In the genomic region with DNA sequence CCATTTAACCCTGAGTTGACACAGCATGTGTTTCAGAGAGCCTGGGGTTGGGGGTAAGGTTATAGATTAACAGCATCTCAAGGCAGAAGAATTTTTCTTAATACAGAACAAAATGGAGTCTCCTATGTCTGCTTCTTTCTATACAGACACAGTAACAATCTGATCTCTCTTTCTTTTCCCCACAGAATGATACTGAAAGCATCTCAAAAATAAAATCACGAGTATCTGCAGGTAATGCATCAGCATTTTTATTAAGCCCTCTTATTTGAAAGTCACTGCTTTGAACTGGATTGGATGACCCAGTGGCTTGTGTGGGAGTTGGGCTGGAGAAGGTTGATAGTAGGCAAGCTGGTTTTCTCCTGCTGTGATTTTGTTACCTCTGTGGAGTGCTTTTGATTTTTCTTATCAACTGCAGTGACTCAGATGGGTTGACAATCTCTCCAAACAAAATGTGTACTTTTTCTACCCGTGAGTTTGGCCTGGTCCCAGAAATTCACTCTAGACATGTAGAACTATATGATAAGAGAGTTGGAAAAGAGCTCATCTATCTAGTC, we compare ENCODE assay signal across 22 cellular contexts.
DNase-seq lines count a peak whose midpoint lies in the region; ATAC-seq, FAIRE-seq and TF ChIP-seq lines count a peak whose summit lies in the region.
"Had no signal": no experiment of that assay in that cellular context is flagged by ENCODE, and none has a peak within 500 bp of the region (broad histone marks: within the 10 kb centered on the region; RNA-seq: fewer than 3 reads in every experiment).

No MANE protein-coding gene starts in this region.

- no peak for ATAC-seq in K562
- no peak for ATAC-seq in HG02973 (IDR thresholded peaks at IDR 0.05; ENCODE audit: unreplicated experiment)
- ATAC-seq: HCT116, HepG2 had no signal

- no peaks in the 10 kb centered on the region for H3K9me1 ChIP-seq in K562 (ENCODE audit: control insufficient read depth, insufficient read depth, low read length)

- H3K9me3 ChIP-seq in HUES48 (ENCODE audit: control insufficient read depth, insufficient read depth, low read length) (peaks cover 7% of the 10 kb centered on the region; the same call in 1 of the 2 replicates), K562 (replicated peaks; ENCODE audit: control insufficient read depth, insufficient read depth, low read depth, low read length) (no peaks in the 10 kb centered on the region), hepatocyte (ENCODE audit: low read depth) (no peaks in the 10 kb centered on the region)

- H3K27me3 ChIP-seq in HUES48 (ENCODE audit: control insufficient read depth, insufficient read depth, low read length) = no peaks in the 10 kb centered on the region
- H3K27me3 ChIP-seq in K562 (ENCODE audit: control insufficient read depth in 2 of 2, insufficient read depth in 2 of 2, low read length in 2 of 2) = no peaks in the 10 kb centered on the region
- no peaks in the 10 kb centered on the region for H3K27me3 ChIP-seq in hepatocyte

- TF ChIP-seq POLR2A in K562 (conservative IDR thresholded peaks at IDR 0.05) = no peak

- no peak for FAIRE-seq in K562 (lab: Jason Lieb, UNC)
- FAIRE-seq: A204.1, GM12892, GM18507, HepG2 had no signal

- H3K4me2 ChIP-seq in K562 (ENCODE audit: insufficient read depth, low read length) = no peak overlapping the region
- no peak overlapping the region for H3K4me2 ChIP-seq in hepatocyte

- WGBS in K562 (ENCODE audit: insufficient coverage, low coverage, missing lambda C conversion rate) = 0% methylated on average over 2 of the region's 2 CpGs
- WGBS in hepatocyte (ENCODE audit: low lambda C conversion rate, missing lambda C conversion rate) = 38% methylated on average over 2 of the region's 2 CpGs

- POLR2A ChIA-PET in K562 (lab: Yijun Ruan, JAX) = no interaction called here

- no TSS peak for BruUV-seq in K562 (replicated peaks; lab: Mats Ljungman, UMichigan)

- in situ Hi-C loops in K562 (cut with MboI) = no loop called here

- H3K4me3 ChIP-seq in HUES48 (ENCODE audit: low read depth, low read length) = no peak overlapping the region
- no peak overlapping the region for H3K4me3 ChIP-seq in K562
- H3K4me3 ChIP-seq in hepatocyte = no peak overlapping the region
- H3K4me3 ChIP-seq: GM23248 had no signal

- TF ChIP-seq CTCF in K562 (IDR thresholded peaks at IDR 0.05 in 2 of 3, conservative IDR thresholded peaks at IDR 0.05 in 1 of 3; ENCODE audit: insufficient read depth in 2 of 3, low read depth in 1 of 3, low read length in 3 of 3) (no peak), hepatocyte (IDR thresholded peaks at IDR 0.05; ENCODE audit: poor library complexity) (no peak)

- DNase-seq in NCI-H82 (lab: John Stamatoyannopoulos, UW) (peak; percentile 70), K562 (ENCODE audit: extremely low read depth in 1 of 4, low spot score in 3 of 4) (no peak), hepatocyte (ENCODE audit: low spot score) (no peak), RPMI8226 (no peak), cardiac septum (ENCODE audit: low spot score) (no peak)
- DNase-seq: AML-193; CD4-positive, alpha-beta T cell; DMS153; DMS79; GDM1; GM23248; H7; KG1 had no signal

- H3K27ac ChIP-seq in HUES48 (ENCODE audit: low read depth, low read length) (peak overlapping the region; percentile 18), K562 (ENCODE audit: extremely low read depth, low read depth, low read length) (no peak overlapping the region), hepatocyte (no peak overlapping the region)
- H3K27ac ChIP-seq: C4-2B, GM23248, HL-60 had no signal

- TF ChIP-seq RAD21 in K562 (CRISPR knock-in tag; conservative IDR thresholded peaks at IDR 0.05 in 1 of 2, IDR thresholded peaks at IDR 0.05 in 1 of 2) = no peak

- intact Hi-C loops in K562 (cut with micrococcal nuclease) = no loop called here
- intact Hi-C loops in cardiac septum (cut with DNase I) = no loop called here

- H3K4me1 ChIP-seq in HUES48 (ENCODE audit: control insufficient read depth, insufficient read depth, low read length) (peaks cover 10% of the 10 kb centered on the region), K562 (replicated peaks in 1 of 2; ENCODE audit: control insufficient read depth in 2 of 2, insufficient read depth in 2 of 2, low read length in 2 of 2) (no peaks in the 10 kb centered on the region), hepatocyte (ENCODE audit: insufficient read depth) (no peaks in the 10 kb centered on the region)

- H3K79me2 ChIP-seq in K562 (ENCODE audit: control insufficient read depth, insufficient read depth, low read length) = no peaks in the 10 kb centered on the region
- no peaks in the 10 kb centered on the region for H3K79me2 ChIP-seq in hepatocyte

- H3K9ac ChIP-seq in HUES48 (ENCODE audit: low read depth, low read length) (no peak overlapping the region), K562 (ENCODE audit: insufficient read depth in 1 of 2, low read depth in 2 of 2, low read length in 2 of 2) (no peak overlapping the region)
- H3K9ac ChIP-seq: GM23248 had no signal

- H3K36me3 ChIP-seq in HUES48 (ENCODE audit: control insufficient read depth, insufficient read depth, low read length) (0 out of 2 replicates have a peak, but pooled peaks cover 5% of the 10 kb centered on the region), K562 (ENCODE audit: control insufficient read depth, insufficient read depth, low read length) (no peaks in the 10 kb centered on the region), hepatocyte (replicated peaks; ENCODE audit: insufficient read depth, low read depth) (no peaks in the 10 kb centered on the region)

- CTCF ChIA-PET in K562 (lab: Yijun Ruan, JAX; ENCODE audit: low intra/inter-chr PET ratio) = no interaction called here

- no peaks in the 10 kb centered on the region for H4K20me1 ChIP-seq in K562 (replicated peaks; ENCODE audit: control insufficient read depth, insufficient read depth, low read length)
- H4K20me1 ChIP-seq in hepatocyte (ENCODE audit: insufficient read depth, poor library complexity, severe bottlenecking) = no peaks in the 10 kb centered on the region

- H2AFZ ChIP-seq in K562 (ENCODE audit: low read depth, low read length) = no peak overlapping the region
- no peak overlapping the region for H2AFZ ChIP-seq in hepatocyte
- H2AFZ ChIP-seq: GM23248 had no signal

- no peak for TF ChIP-seq EP300 in K562 (IDR thresholded peaks at IDR 0.05; ENCODE audit: low read length)

- no peaks in the 10 kb centered on the region for H3K9me2 ChIP-seq in hepatocyte (replicated peaks; ENCODE audit: insufficient read depth)

TF ChIP-seq in K562, 482 proteins besides CTCF, POLR2A, EP300 and RAD21:
- TF ChIP-seq KDM1A (IDR thresholded peaks at IDR 0.05) (peak; percentile 67 to 71), CBFA2T3 (IDR thresholded peaks at IDR 0.05) (peak; percentile 33; the same call in 1 of the 2 replicates), FOSL1 (tag; conservative IDR thresholded peaks at IDR 0.05) (peak; percentile 39; the same call in 1 of the 2 replicates), ZNF316 (IDR thresholded peaks at IDR 0.05) (no peak), RCOR1 (IDR thresholded peaks at IDR 0.05; ENCODE audit: borderline replicate concordance in 1 of 2, low read depth in 2 of 2, low read length in 2 of 2) (peak in 1 of 2 experiments; percentile 57; a peak in 1 of 4 replicates)
TF ChIP-seq in K562: peak in this region for 4.
